In the genomic region with DNA sequence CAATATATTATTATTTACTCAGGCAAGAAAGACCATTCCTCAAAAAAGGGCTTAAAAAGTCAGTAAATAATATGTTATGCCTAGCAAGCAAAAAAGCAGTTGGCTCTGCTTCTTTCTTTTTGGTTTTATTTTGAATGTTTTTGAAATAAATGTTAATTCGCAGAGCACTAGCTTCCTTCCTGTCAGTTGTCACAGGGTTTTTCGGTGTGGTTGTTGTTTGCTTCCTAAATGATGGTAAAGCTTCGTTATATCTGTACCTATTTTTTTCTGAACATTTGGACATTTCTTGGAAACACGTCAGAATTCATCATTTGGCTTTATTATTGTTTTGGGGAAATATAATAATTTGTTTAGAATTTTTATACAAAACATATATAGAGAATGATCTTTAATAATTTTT, we compare ENCODE assay signal across 15 cellular contexts.
A peak's percentile ranks its signal among the peaks of the same experiment; 100 is the strongest.
DNase-seq lines count a peak whose midpoint lies in the region; ATAC-seq, FAIRE-seq and TF ChIP-seq lines count a peak whose summit lies in the region.
"Had no signal": no experiment of that assay in that cellular context is flagged by ENCODE, and none has a peak within 500 bp of the region (broad histone marks: within the 10 kb centered on the region; RNA-seq: fewer than 3 reads in every experiment).

No MANE protein-coding gene starts in this region.

- no peak for DNase-seq in SK-N-SH
- DNase-seq in A549 (ENCODE audit: low read depth in 1 of 2, low spot score in 1 of 2), result no peak
- DNase-seq in dorsolateral prefrontal cortex, result no peak
- no peak for DNase-seq in posterior cingulate gyrus
- DNase-seq in cortex of kidney (lab: John Stamatoyannopoulos, UW), result no peak
- no peak for DNase-seq in omental fat pad (ENCODE audit: low spot score)
- DNase-seq: 8988T, C1 segment of cervical spinal cord, DMS79, NCI-H510A, NCI-H82 had no signal

- H3K4me2 ChIP-seq in SK-N-SH, result no peak overlapping the region
- peak overlapping the region; percentile 75 for H3K4me2 ChIP-seq in A549
- no peak overlapping the region for H3K4me2 ChIP-seq in OCI-LY1 (ENCODE audit: low read length)

- TF ChIP-seq RAD21 in SK-N-SH (IDR thresholded peaks at IDR 0.05; ENCODE audit: low read length) (no peak), A549 (conservative IDR thresholded peaks at IDR 0.05 in 1 of 2, IDR thresholded peaks at IDR 0.05 in 1 of 2) (no peak)

- TF ChIP-seq EP300 in SK-N-SH (IDR thresholded peaks at IDR 0.05; ENCODE audit: borderline replicate concordance in 1 of 2, low read depth in 1 of 2, low read length in 1 of 2) (no peak), A549 (IDR thresholded peaks at IDR 0.05) (no peak)

- H3K27me3 ChIP-seq in SK-N-SH (ENCODE audit: insufficient read depth), result no peaks in the 10 kb centered on the region
- no peaks in the 10 kb centered on the region for H3K27me3 ChIP-seq in OCI-LY1 (ENCODE audit: insufficient read depth, low read length)
- H3K27me3 ChIP-seq in dorsolateral prefrontal cortex, result no peaks in the 10 kb centered on the region

- POLR2A ChIA-PET in SK-N-SH (lab: Yijun Ruan, JAX), result interaction anchor here (1.9 kb wide), 1 partner anchor 309 kb away, joined by 4 read pairs; no protein-coding TSS in a partner anchor
- POLR2A ChIA-PET in A549 (lab: Yijun Ruan, JAX), result interaction anchor here (1.2 to 2.4 kb wide), 4 partner anchors 28 to 189 kb away, joined by 4 to 8 read pairs (median 6); no protein-coding TSS in a partner anchor

- TF ChIP-seq POLR2A in A549 (IDR thresholded peaks at IDR 0.05; ENCODE audit: low read length), result no peak

- 71% methylated on average over 4 of the region's 4 CpGs for WGBS in SK-N-SH (ENCODE audit: low lambda C conversion rate)
- WGBS in A549 (ENCODE audit: missing lambda C conversion rate), result 10% methylated on average over 4 of the region's 4 CpGs

- H3K9me2 ChIP-seq in SK-N-SH (no peaks in the 10 kb centered on the region), OCI-LY1 (ENCODE audit: low read depth, low read length) (no peaks in the 10 kb centered on the region)

- TF ChIP-seq CTCF in SK-N-SH (IDR thresholded peaks at IDR 0.05), result no peak
- no peak for TF ChIP-seq CTCF in A549 (IDR thresholded peaks at IDR 0.05)
- no peak for TF ChIP-seq CTCF in OCI-LY1 (IDR thresholded peaks at IDR 0.05; ENCODE audit: low read length)
- no peak for TF ChIP-seq CTCF in dorsolateral prefrontal cortex (IDR thresholded peaks at IDR 0.05 in 54 of 56, conservative IDR thresholded peaks at IDR 0.05 in 2 of 56; ENCODE audit: low read depth in 1 of 56, partially characterized antibody in 56 of 56)
- no peak for TF ChIP-seq CTCF in omental fat pad (IDR thresholded peaks at IDR 0.05)

- intact Hi-C loops in dorsolateral prefrontal cortex (cut with DNase I) (no loop called here), posterior cingulate gyrus (cut with DNase I) (no loop called here)

- H3F3A ChIP-seq in SK-N-SH (replicated peaks; ENCODE audit: insufficient read depth) (peaks cover 11% of the 10 kb centered on the region), OCI-LY1 (ENCODE audit: insufficient read depth, low read length) (no peaks in the 10 kb centered on the region)

- no peaks in the 10 kb centered on the region for H3K79me2 ChIP-seq in SK-N-SH (ENCODE audit: insufficient read depth)
- no peaks in the 10 kb centered on the region for H3K79me2 ChIP-seq in OCI-LY1 (ENCODE audit: insufficient read depth, low read length)

- no peak for FAIRE-seq in A549 (lab: Jason Lieb, UNC)
- FAIRE-seq: G401.6, GM12891 had no signal

- H3K9me3 ChIP-seq in SK-N-SH (no peaks in the 10 kb centered on the region), A549 (no peaks in the 10 kb centered on the region), OCI-LY1 (ENCODE audit: low read length) (no peaks in the 10 kb centered on the region)

- ATAC-seq in SK-N-SH treated with all-trans-retinoic acid at 6 μM for 48 hours, result no peak
- ATAC-seq in A549, result no peak
- ATAC-seq in omental fat pad (ENCODE audit: low FRiP score), result no peak

- H3K4me1 ChIP-seq in SK-N-SH (ENCODE audit: control insufficient read depth in 1 of 2, insufficient read depth in 2 of 2, low read depth in 1 of 2, low read length in 1 of 2) (peaks cover 14 to 18% of the 10 kb centered on the region in 2 experiments; a peak in 3 of 4 replicates), A549 (peaks cover 62% of the 10 kb centered on the region), OCI-LY1 (ENCODE audit: insufficient read depth, low read length, severe bottlenecking) (peaks cover 61% of the 10 kb centered on the region)

- H3K36me3 ChIP-seq in SK-N-SH (replicated peaks in 1 of 2; ENCODE audit: control insufficient read depth in 1 of 2, insufficient read depth in 2 of 2, low read length in 1 of 2) (no peaks in the 10 kb centered on the region), OCI-LY1 (ENCODE audit: insufficient read depth, low read length) (no peaks in the 10 kb centered on the region)

- no peak overlapping the region for H3K9ac ChIP-seq in SK-N-SH
- H3K9ac ChIP-seq in OCI-LY1 (ENCODE audit: low read length), result no peak overlapping the region; the same call in 1 of the 2 replicates

- H4K20me1 ChIP-seq in SK-N-SH (ENCODE audit: insufficient read depth) (no peaks in the 10 kb centered on the region), OCI-LY1 (ENCODE audit: insufficient read depth, low read length) (no peaks in the 10 kb centered on the region)

- no peak overlapping the region for H3K4me3 ChIP-seq in SK-N-SH (ENCODE audit: low read depth in 2 of 2, low read length in 1 of 2)
- peak overlapping the region; percentile 9; the same call in 1 of the 3 replicates for H3K4me3 ChIP-seq in A549
- H3K4me3 ChIP-seq in OCI-LY1 (ENCODE audit: low read depth, low read length, poor library complexity, severe bottlenecking), result no peak overlapping the region
- H3K4me3 ChIP-seq in dorsolateral prefrontal cortex, result peak overlapping the region in 2 of 59 donors; percentile 7 to 21

- H3K27ac ChIP-seq in SK-N-SH (ENCODE audit: low read depth in 2 of 2, low read length in 1 of 2), result peak overlapping the region; percentile 83 to 97
- peak overlapping the region; percentile 91 to 97 for H3K27ac ChIP-seq in A549
- H3K27ac ChIP-seq in OCI-LY1 (ENCODE audit: low read depth, low read length, poor library complexity, severe bottlenecking), result peak overlapping the region; percentile 21
- H3K27ac ChIP-seq in dorsolateral prefrontal cortex, result peak overlapping the region in 42 of 59 donors; percentile 9 to 82 (median 60)

- H2AFZ ChIP-seq in SK-N-SH (ENCODE audit: low read depth) (no peak overlapping the region), OCI-LY1 (ENCODE audit: low read length) (no peak overlapping the region)

- CTCF ChIA-PET in SK-N-SH (lab: Yijun Ruan, JAX), result interaction anchor here (1.4 to 5.6 kb wide), 5 partner anchors 61 to 322 kb away, joined by 4 to 47 read pairs (median 8); no protein-coding TSS in a partner anchor
- CTCF ChIA-PET in A549 (lab: Yijun Ruan, JAX), result interaction anchor here (1.1 to 3.5 kb wide), 5 partner anchors 60 to 264 kb away, joined by 3 to 28 read pairs (median 3); no protein-coding TSS in a partner anchor

TF ChIP-seq in SK-N-SH treated with all-trans-retinoic acid at 6 μM for 48 hours, 23 proteins besides CTCF, POLR2A, EP300 and RAD21 (continues in another document):
- TF ChIP-seq TCF4 (CRISPR knock-in tag; IDR thresholded peaks at IDR 0.05; ENCODE audit: borderline replicate concordance), result no peak
- no peak for TF ChIP-seq BACH2 (CRISPR knock-in tag; IDR thresholded peaks at IDR 0.05; ENCODE audit: borderline replicate concordance)
- no peak for TF ChIP-seq TOX (CRISPR knock-in tag; IDR thresholded peaks at IDR 0.05; ENCODE audit: borderline replicate concordance)
- no peak for TF ChIP-seq OSR1 (CRISPR knock-in tag; IDR thresholded peaks at IDR 0.05)
- no peak for TF ChIP-seq ESRRG (CRISPR knock-in tag; IDR thresholded peaks at IDR 0.05)
- no peak for TF ChIP-seq CSDC2 (CRISPR knock-in tag; IDR thresholded peaks at IDR 0.05)
- TF ChIP-seq, protein P1, sequence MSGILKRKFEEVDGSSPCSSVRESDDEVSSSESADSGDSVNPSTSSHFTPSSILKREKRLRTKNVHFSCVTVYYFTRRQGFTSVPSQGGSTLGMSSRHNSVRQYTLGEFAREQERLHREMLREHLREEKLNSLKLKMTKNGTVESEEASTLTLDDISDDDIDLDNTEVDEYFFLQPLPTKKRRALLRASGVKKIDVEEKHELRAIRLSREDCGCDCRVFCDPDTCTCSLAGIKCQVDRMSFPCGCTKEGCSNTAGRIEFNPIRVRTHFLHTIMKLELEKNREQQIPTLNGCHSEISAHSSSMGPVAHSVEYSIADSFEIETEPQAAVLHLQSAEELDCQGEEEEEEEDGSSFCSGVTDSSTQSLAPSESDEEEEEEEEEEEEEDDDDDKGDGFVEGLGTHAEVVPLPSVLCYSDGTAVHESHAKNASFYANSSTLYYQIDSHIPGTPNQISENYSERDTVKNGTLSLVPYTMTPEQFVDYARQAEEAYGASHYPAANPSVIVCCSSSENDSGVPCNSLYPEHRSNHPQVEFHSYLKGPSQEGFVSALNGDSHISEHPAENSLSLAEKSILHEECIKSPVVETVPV (CRISPR knock-in tag; IDR thresholded peaks at IDR 0.05), result no peak
- TF ChIP-seq ISL1 (CRISPR knock-in tag; IDR thresholded peaks at IDR 0.05), result no peak
- no peak for TF ChIP-seq ZNF8 (CRISPR knock-in tag; IDR thresholded peaks at IDR 0.05)
- TF ChIP-seq SNAI2 (CRISPR knock-in tag; IDR thresholded peaks at IDR 0.05), result no peak

TF ChIP-seq in A549, 52 proteins besides CTCF, POLR2A, EP300 and RAD21:
- TF ChIP-seq MAFK (IDR thresholded peaks at IDR 0.05; ENCODE audit: partially characterized antibody), result peak; percentile 25
- no peak for TF ChIP-seq NR3C1 (IDR thresholded peaks at IDR 0.05)
TF ChIP-seq in A549: peak in this region for 1.

Comparison
In these comparisons a context has a peak if more than half of its experiments do, and no peak if none do; other contexts are left out.
1. H3K27ac ChIP-seq: peak in every context shown above with its lines; median percentile 94 in A549; 90 in SK-N-SH; 60 in dorsolateral prefrontal cortex; 21 in OCI-LY1.